ENCODE assay signal across 8 cellular contexts in genomic region chr18:65091737-65092329, GRCh38.
DNase-seq lines count a peak whose midpoint lies in the region; ATAC-seq and TF ChIP-seq lines count a peak whose summit lies in the region.

No MANE protein-coding gene starts in this region.

- H3K4me1 Mint-ChIP-seq in activated T-helper 17 cell treated with anti-CD3 and anti-CD28 coated beads, Interleukin-2, amount 50 U/mL, for 72 hours, result no peaks in the 10 kb centered on the region

- H3F3A ChIP-seq in OCI-LY1 (ENCODE audit: insufficient read depth, low read length), result no peaks in the 10 kb centered on the region

- H3K4me3 Mint-ChIP-seq in activated T-helper 17 cell treated with anti-CD3 and anti-CD28 coated beads, Interleukin-2, amount 50 U/mL, for 72 hours, result no peak overlapping the region

- no peak overlapping the region for H3K4me3 ChIP-seq in OCI-LY1 (ENCODE audit: low read depth, low read length, poor library complexity, severe bottlenecking)

- H3K79me2 ChIP-seq in OCI-LY1 (ENCODE audit: insufficient read depth, low read length), result no peaks in the 10 kb centered on the region

- no peak overlapping the region for H3K27ac Mint-ChIP-seq in activated T-helper 17 cell treated with anti-CD3 and anti-CD28 coated beads, Interleukin-2, amount 50 U/mL, for 72 hours

- no peaks in the 10 kb centered on the region for H3K4me1 ChIP-seq in OCI-LY1 (ENCODE audit: insufficient read depth, low read length, severe bottlenecking)

- H3K4me2 ChIP-seq in OCI-LY1 (ENCODE audit: low read length), result no peak overlapping the region

- H3K27me3 ChIP-seq in OCI-LY1 (ENCODE audit: insufficient read depth, low read length), result no peaks in the 10 kb centered on the region

- H2AFZ ChIP-seq in OCI-LY1 (ENCODE audit: low read length), result no peak overlapping the region

- no peaks in the 10 kb centered on the region for H3K9me3 ChIP-seq in OCI-LY1 (ENCODE audit: low read length)

- no peaks in the 10 kb centered on the region for H3K36me3 Mint-ChIP-seq in activated T-helper 17 cell treated with anti-CD3 and anti-CD28 coated beads, Interleukin-2, amount 50 U/mL, for 72 hours (ENCODE audit: low read depth)

- no peaks in the 10 kb centered on the region for H3K27me3 Mint-ChIP-seq in activated T-helper 17 cell treated with anti-CD3 and anti-CD28 coated beads, Interleukin-2, amount 50 U/mL, for 72 hours

- H3K27ac ChIP-seq in OCI-LY1 (ENCODE audit: low read depth, low read length, poor library complexity, severe bottlenecking), result no peak overlapping the region

- ATAC-seq in HG02571 (IDR thresholded peaks at IDR 0.05; ENCODE audit: unreplicated experiment) (peak; percentile 53), esophagus mucosa (no peak), GM21515 (IDR thresholded peaks at IDR 0.05; ENCODE audit: unreplicated experiment) (no peak)
- ATAC-seq in activated T-helper 17 cell treated with anti-CD3 and anti-CD28 coated beads, Interleukin-2, amount 50 U/mL, for 72 hours (replicated peaks), result no peak

- peak; percentile 82 for DNase-seq in DMS 273 (lab: John Stamatoyannopoulos, UW; ENCODE audit: unreplicated experiment)
- DNase-seq in foreskin melanocyte, result peak; percentile 18
- no peak for DNase-seq in stimulated activated CD4-positive, alpha-beta T cell treated with anti-CD3 and anti-CD28 coated beads, Interleukin-15, amount 100 ng/mL, for 24 hours

- no peaks in the 10 kb centered on the region for H4K20me1 ChIP-seq in OCI-LY1 (ENCODE audit: insufficient read depth, low read length)

- H3K36me3 ChIP-seq in OCI-LY1 (ENCODE audit: insufficient read depth, low read length), result no peaks in the 10 kb centered on the region

- peak; percentile 46 for TF ChIP-seq CTCF in OCI-LY1 (IDR thresholded peaks at IDR 0.05; ENCODE audit: low read length)

- peaks cover 6% of the 10 kb centered on the region for H3K9me3 Mint-ChIP-seq in activated T-helper 17 cell treated with anti-CD3 and anti-CD28 coated beads, Interleukin-2, amount 50 U/mL, for 72 hours

- H3K9me2 ChIP-seq in OCI-LY1 (ENCODE audit: low read depth, low read length), result no peaks in the 10 kb centered on the region

- H3K9ac ChIP-seq in OCI-LY1 (ENCODE audit: low read length), result no peak overlapping the region
